24 cellular contexts compared by ENCODE assay signal in genomic region chr2:9144047-9144446, GRCh38.
A peak's percentile ranks its signal among the peaks of the same experiment; 100 is the strongest.
DNase-seq lines count a peak whose midpoint lies in the region; ATAC-seq and TF ChIP-seq lines count a peak whose summit lies in the region.
"Had no signal": no experiment of that assay in that cellular context is flagged by ENCODE, and none has a peak within 500 bp of the region (broad histone marks: within the 10 kb centered on the region; RNA-seq: fewer than 3 reads in every experiment).

No MANE protein-coding gene starts in this region.

- no peak overlapping the region for H3K4me3 ChIP-seq in HCT116 (replicated peaks in 1 of 2; ENCODE audit: low read depth in 1 of 2, low read length in 2 of 2)
- no peak overlapping the region for H3K4me3 ChIP-seq in RWPE2 (ENCODE audit: severe bottlenecking)
- no peak overlapping the region for H3K4me3 ChIP-seq in hepatocyte
- no peak overlapping the region for H3K4me3 ChIP-seq in spleen
- H3K4me3 ChIP-seq in lower leg skin (ENCODE audit: low read depth, poor library complexity, severe bottlenecking) = no peak overlapping the region
- H3K4me3 ChIP-seq: ovary, right atrium auricular region, suprapubic skin, uterus had no signal

- no peak for TF ChIP-seq CTCF in HCT116 (IDR thresholded peaks at IDR 0.05 in 2 of 3, conservative IDR thresholded peaks at IDR 0.05 in 1 of 3; ENCODE audit: borderline replicate concordance in 1 of 3, insufficient read depth in 1 of 3, low read depth in 2 of 3, low read length in 2 of 3)
- TF ChIP-seq CTCF in RWPE2 (IDR thresholded peaks at IDR 0.05; ENCODE audit: poor library complexity, severe bottlenecking) = no peak
- TF ChIP-seq CTCF in hepatocyte (IDR thresholded peaks at IDR 0.05; ENCODE audit: poor library complexity) = no peak
- no peak for TF ChIP-seq CTCF in spleen (IDR thresholded peaks at IDR 0.05 in 8 of 11, conservative IDR thresholded peaks at IDR 0.05 in 3 of 11)
- TF ChIP-seq CTCF in lower leg skin (IDR thresholded peaks at IDR 0.05) = no peak

- H2AFZ ChIP-seq in HCT116 (ENCODE audit: low read depth, low read length, poor library complexity, severe bottlenecking) (peak overlapping the region; percentile 27), hepatocyte (no peak overlapping the region)

- H3K79me2 ChIP-seq in HCT116 (ENCODE audit: insufficient read depth, low read length) (no peaks in the 10 kb centered on the region), hepatocyte (no peaks in the 10 kb centered on the region)

- no peak for TF ChIP-seq RAD21 in HCT116 (IDR thresholded peaks at IDR 0.05; ENCODE audit: low read depth)

- TF ChIP-seq POLR2A in HCT116 (IDR thresholded peaks at IDR 0.05; ENCODE audit: borderline replicate concordance, extremely low read depth, insufficient read depth, insufficient read length) (no peak), spleen (IDR thresholded peaks at IDR 0.05) (no peak), lower leg skin (IDR thresholded peaks at IDR 0.05) (no peak)

- H3K4me2 ChIP-seq in HCT116 (ENCODE audit: low read length) = no peak overlapping the region
- H3K4me2 ChIP-seq in hepatocyte = no peak overlapping the region

- ATAC-seq in HCT116 (no peak), RWPE2 (ENCODE audit: low read depth) (no peak)
- ATAC-seq: activated CD4-positive, alpha-beta T cell treated with anti-CD3 and anti-CD28 coated beads for 36 hours; CD8-positive, alpha-beta T cell; naive thymus-derived CD4-positive, alpha-beta T cell; stimulated activated naive B cell treated with anti-CD40 and anti-IgM and Interleukin-4, amounts not matched to agents 10 μg/mL and 1 μg/mL and 100 μg/mL, for 72 hours had no signal

- CTCF ChIA-PET in HCT116 (lab: Charles Lee) = interaction anchor here (5.2 kb wide), 1 partner anchor 190 kb away, joined by 39 read pairs; no protein-coding TSS in a partner anchor

- H3K27me3 ChIP-seq in HCT116 (ENCODE audit: insufficient read depth, low read length) (no peaks in the 10 kb centered on the region), RWPE2 (ENCODE audit: insufficient read depth, poor library complexity, severe bottlenecking) (no peaks in the 10 kb centered on the region), hepatocyte (no peaks in the 10 kb centered on the region), spleen (replicated peaks in 1 of 7) (peaks cover 0 to 85% (median 5%) of the 10 kb centered on the region in 7 donors)
- H3K27me3 ChIP-seq: dorsolateral prefrontal cortex, ovary, right atrium auricular region, suprapubic skin, uterus had no signal

- 83% methylated on average over 1 of the region's 1 CpG for WGBS in hepatocyte (ENCODE audit: low lambda C conversion rate, missing lambda C conversion rate)
- 79 to 100% (median 92%) methylated on average over 1 of the region's 1 CpG for WGBS in spleen, 5 donors
- 74 to 89% methylated on average over 1 of the region's 1 CpG for WGBS in lower leg skin, 2 donors

- peaks cover 18 to 40% of the 10 kb centered on the region in 2 experiments; a peak in 3 of 4 replicates for H3K4me1 ChIP-seq in HCT116 (ENCODE audit: control insufficient read depth in 1 of 2, insufficient read depth in 2 of 2, low read length in 2 of 2)
- peaks cover 9% of the 10 kb centered on the region for H3K4me1 ChIP-seq in RWPE2 (ENCODE audit: insufficient read depth, poor library complexity, severe bottlenecking)
- H3K4me1 ChIP-seq in hepatocyte (ENCODE audit: insufficient read depth) = peaks cover 9% of the 10 kb centered on the region
- peaks cover 8 to 13% (median 11%) of the 10 kb centered on the region in 6 donors for H3K4me1 ChIP-seq in spleen

- H3K9ac ChIP-seq in HCT116 (ENCODE audit: low read length) = no peak overlapping the region

- POLR2A ChIA-PET in HCT116 (lab: Charles Lee) = no interaction called here

- H3K36me3 ChIP-seq in HCT116 (ENCODE audit: control insufficient read depth in 1 of 2, insufficient read depth in 2 of 2, low read length in 2 of 2) = no peaks in the 10 kb centered on the region
- no peaks in the 10 kb centered on the region for H3K36me3 ChIP-seq in RWPE2 (ENCODE audit: low read depth)
- H3K36me3 ChIP-seq in hepatocyte (replicated peaks; ENCODE audit: insufficient read depth, low read depth) = no peaks in the 10 kb centered on the region
- no peaks in the 10 kb centered on the region for H3K36me3 ChIP-seq in spleen
- H3K36me3 ChIP-seq: ovary, right atrium auricular region, suprapubic skin, uterus had no signal

- intact Hi-C loops in HCT116 (cut with micrococcal nuclease) (loop anchor here (5.0 to 10.0 kb wide), 2 partner anchors 331 to 413 kb away; partner anchors contain the start of genes ADAM17 and IAH1), spleen (cut with DNase I; ENCODE audit: low total_unique reads) (no loop called here), lower leg skin (cut with DNase I; ENCODE audit: low total_unique reads) (no loop called here)

- H3K9me3 ChIP-seq in HCT116 (ENCODE audit: control insufficient read depth in 1 of 2, insufficient read depth in 1 of 2, low read depth in 1 of 2, low read length in 2 of 2) (no peaks in the 10 kb centered on the region), RWPE2 (ENCODE audit: severe bottlenecking) (no peaks in the 10 kb centered on the region), hepatocyte (ENCODE audit: low read depth) (no peaks in the 10 kb centered on the region), spleen (no peaks in the 10 kb centered on the region)
- H3K9me3 ChIP-seq: ovary, right atrium auricular region, suprapubic skin, uterus had no signal

- H3K9me2 ChIP-seq in HCT116 (ENCODE audit: insufficient read depth) (no peaks in the 10 kb centered on the region), hepatocyte (replicated peaks; ENCODE audit: insufficient read depth) (no peaks in the 10 kb centered on the region)

- BruUV-seq in HCT116 (replicated peaks; lab: Mats Ljungman, UMichigan) = no TSS peak

- RAD21 ChIA-PET in HCT116 (lab: Charles Lee; ENCODE audit: low non-redundant PET in 1 of 2, low total read pairs in 2 of 2, uncharacterized antibody in 2 of 2, unreplicated experiment in 2 of 2) = interaction anchor here (0.7 to 1.7 kb wide), 2 partner anchors 192 to 227 kb away, joined by 3 to 7 read pairs; no protein-coding TSS in a partner anchor

- DNase-seq in HCT116 (ENCODE audit: low read depth, low spot score) = no peak
- DNase-seq in RWPE2 (ENCODE audit: low spot score) = no peak
- DNase-seq in hepatocyte (ENCODE audit: low spot score) = no peak
- DNase-seq in spleen = peak; percentile 1
- no peak for DNase-seq in UCSD-AML1 (lab: John Stamatoyannopoulos, UW; ENCODE audit: unreplicated experiment)
- no peak for DNase-seq in lower leg skin (ENCODE audit: low spot score in 2 of 2)
- DNase-seq in activated CD4-positive, alpha-beta T cell treated with anti-CD3 and anti-CD28 coated beads for 1 hour = no peak
- DNase-seq: activated CD4-positive, alpha-beta T cell treated with anti-CD3 and anti-CD28 coated beads for 36 hours; activated gamma-delta T cell; activated naive CD8-positive, alpha-beta T cell treated with anti-CD3 and anti-CD28 coated beads, Interleukin-2, amount 10 ng/mL, durations not matched to agents 7 days and 5 days; activated T-cell treated with anti-CD3 and anti-CD28 coated beads, Interleukin-2, amount 50 U/mL, for 1 hour; CD8-positive, alpha-beta T cell; dorsolateral prefrontal cortex; glutamatergic neuron; islet precursor cell; midbrain; naive thymus-derived CD4-positive, alpha-beta T cell; NCI-H1105 treated with DMSO at 0.1 percent for 48 hours; NCI-H1930; ovary; stimulated activated naive B cell treated with anti-CD40 and anti-IgM and Interleukin-4, amounts not matched to agents 10 μg/mL and 1 μg/mL and 100 μg/mL, for 72 hours; uterus had no signal

- H3K27ac ChIP-seq in HCT116 (ENCODE audit: low read depth, low read length) = no peak overlapping the region
- H3K27ac ChIP-seq in RWPE2 (ENCODE audit: poor library complexity, severe bottlenecking) = peak overlapping the region; percentile 38
- peak overlapping the region; percentile 20 for H3K27ac ChIP-seq in hepatocyte
- H3K27ac ChIP-seq in spleen = no peak overlapping the region
- H3K27ac ChIP-seq: dorsolateral prefrontal cortex, suprapubic skin had no signal

- H4K20me1 ChIP-seq in HCT116 (ENCODE audit: insufficient read depth) (no peaks in the 10 kb centered on the region), hepatocyte (ENCODE audit: insufficient read depth, poor library complexity, severe bottlenecking) (no peaks in the 10 kb centered on the region)

TF ChIP-seq in HCT116, 20 proteins besides CTCF, POLR2A, EP300 and RAD21:
- no peak for TF ChIP-seq ZBTB33 (IDR thresholded peaks at IDR 0.05; ENCODE audit: extremely low read depth, insufficient replicate concordance, low read length)
TF ChIP-seq in HCT116: peak in this region for 0.

Comparison
In these comparisons a context has a peak if more than half of its experiments do, and no peak if none do; other contexts are left out.
1. H3K27ac ChIP-seq: peak in RWPE2 (single experiment) and hepatocyte (single experiment); none in HCT116 (single experiment) and spleen (0 of 8).